ENCODE assay signal across 25 cellular contexts in the genomic region with DNA sequence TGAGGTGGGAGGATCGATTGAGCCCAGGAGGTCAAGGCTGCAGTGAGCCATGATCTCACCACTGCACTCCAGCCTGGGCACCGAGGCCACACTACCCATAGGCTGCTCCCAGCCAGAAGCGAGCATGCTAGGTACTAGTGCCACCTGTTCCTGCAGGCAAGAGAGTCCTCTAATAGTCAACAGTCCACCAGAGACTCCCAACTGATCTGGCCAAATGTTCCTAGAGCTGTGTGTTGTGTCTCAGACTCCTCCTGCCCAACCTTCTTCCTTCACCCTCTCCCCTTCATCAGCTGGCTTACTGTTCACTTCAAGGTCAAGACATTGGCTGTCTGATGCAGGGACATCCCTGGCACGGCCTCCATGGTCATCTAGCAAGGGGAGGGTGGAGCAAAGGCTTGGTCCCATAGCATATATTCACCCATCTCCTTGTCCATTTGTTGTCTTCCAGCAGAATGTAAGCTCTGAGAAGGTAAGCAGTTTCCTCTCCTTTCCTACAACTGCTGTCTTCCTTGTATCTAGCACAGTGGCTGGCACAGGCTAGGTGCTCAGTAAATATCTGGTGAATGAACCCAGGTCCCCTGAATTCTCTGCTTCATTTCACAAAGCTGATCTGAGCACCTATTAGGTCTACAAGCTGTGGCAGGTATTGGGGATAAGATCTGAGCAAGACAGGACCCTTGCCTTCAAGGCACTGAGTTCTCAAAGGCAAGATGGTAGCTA.
"Had no signal": no experiment of that assay in that cellular context is flagged by ENCODE, and none has a peak within 500 bp of the region (broad histone marks: within the 10 kb centered on the region; RNA-seq: fewer than 3 reads in every experiment).

No MANE protein-coding gene starts in this region.

- H3K9me3 ChIP-seq: body of pancreas, lower lobe of right lung, ovary, psoas muscle, upper lobe of right lung had no signal

- H3K36me3 ChIP-seq: cardiac muscle cell, lower lobe of right lung, neural progenitor cell, ovary, upper lobe of right lung had no signal

- H3K4me3 Mint-ChIP-seq: activated B cell treated with CpG ODN at 0.5 μM for 24 hours; activated CD4-positive, alpha-beta T cell treated with anti-CD3 and anti-CD28 coated beads, Interleukin-2, amount 10 ng/mL, durations not matched to agents 24 days and 14 days; activated CD8-positive, alpha-beta T cell treated with anti-CD3 and anti-CD28 coated beads, Interleukin-2, amount 10 ng/mL, durations not matched to agents 7 days and 5 days; activated naive CD8-positive, alpha-beta T cell treated with anti-CD3 and anti-CD28 coated beads, Interleukin-2, amount 50 U/mL, for 24 hours; naive thymus-derived CD4-positive, alpha-beta T cell; neural progenitor cell had no signal

- H3K4me1 ChIP-seq: body of pancreas, lower lobe of right lung, neural progenitor cell, psoas muscle, upper lobe of right lung had no signal

- H3K27me3 ChIP-seq: body of pancreas, cardiac muscle cell, neural progenitor cell, ovary, upper lobe of right lung had no signal

- H2AFZ ChIP-seq: neural progenitor cell had no signal

- H3K27me3 Mint-ChIP-seq: activated naive CD8-positive, alpha-beta T cell treated with anti-CD3 and anti-CD28 coated beads, Interleukin-2, amount 50 U/mL, for 24 hours had no signal

- H3K36me3 Mint-ChIP-seq: naive thymus-derived CD4-positive, alpha-beta T cell; neural progenitor cell had no signal

- DNase-seq: activated B cell treated with CpG ODN at 0.5 μM for 24 hours; activated CD4-positive, alpha-beta T cell treated with anti-CD3 and anti-CD28 coated beads, Interleukin-2, amount 10 ng/mL, durations not matched to agents 24 days and 14 days; activated CD8-positive, alpha-beta T cell treated with anti-CD3 and anti-CD28 coated beads, Interleukin-2, amount 10 ng/mL, durations not matched to agents 7 days and 5 days; activated gamma-delta T cell; activated naive CD4-positive, alpha-beta T cell treated with anti-CD3 and anti-CD28 coated beads, Interleukin-2, amount 50 U/mL, for 16 hours; activated naive CD8-positive, alpha-beta T cell treated with anti-CD3 and anti-CD28 coated beads, Interleukin-2, amount 50 U/mL, for 24 hours; activated T-cell treated with anti-CD3 and anti-CD28 coated beads, Interleukin-2, amount 50 U/mL, for 48 hours; body of pancreas; effector CD4-positive, alpha-beta T cell; foreskin fibroblast; kidney; lower lobe of right lung; naive thymus-derived CD4-positive, alpha-beta T cell; ovary; psoas muscle; right cardiac atrium; stimulated activated CD4-positive, alpha-beta T cell treated with anti-CD3 and anti-CD28 coated beads, Interleukin-12 subunit alpha, Interleukin-12 subunit beta, amount 100 ng/mL, for 4 hours; stimulated activated CD4-positive, alpha-beta T cell treated with anti-CD3 and anti-CD28 coated beads, Interleukin-4, amount 100 ng/mL, for 4 hours; stimulated activated naive CD8-positive, alpha-beta T cell treated with anti-CD3 and anti-CD28 coated beads, Interleukin-15, Interleukin-2, amounts not matched to agents 100 U/mL and 50 U/mL, for 24 hours; T-helper 1 cell; upper lobe of right lung had no signal

- H3K4me2 ChIP-seq: neural progenitor cell had no signal

- H3K27ac Mint-ChIP-seq: activated B cell treated with CpG ODN at 0.5 μM for 24 hours; activated CD4-positive, alpha-beta T cell treated with anti-CD3 and anti-CD28 coated beads, Interleukin-2, amount 10 ng/mL, durations not matched to agents 24 days and 14 days; activated CD8-positive, alpha-beta T cell treated with anti-CD3 and anti-CD28 coated beads, Interleukin-2, amount 10 ng/mL, durations not matched to agents 7 days and 5 days; activated naive CD8-positive, alpha-beta T cell treated with anti-CD3 and anti-CD28 coated beads, Interleukin-2, amount 50 U/mL, for 24 hours; naive thymus-derived CD4-positive, alpha-beta T cell; neural progenitor cell had no signal

- ATAC-seq: activated CD8-positive, alpha-beta T cell treated with anti-CD3 and anti-CD28 coated beads, Interleukin-2, amount 10 ng/mL, durations not matched to agents 7 days and 5 days; activated naive CD8-positive, alpha-beta T cell treated with anti-CD3 and anti-CD28 coated beads, Interleukin-2, amount 50 U/mL, for 24 hours; body of pancreas; lower lobe of right lung; naive thymus-derived CD4-positive, alpha-beta T cell; psoas muscle; right cardiac atrium; stimulated activated naive CD8-positive, alpha-beta T cell treated with anti-CD3 and anti-CD28 coated beads, Interleukin-15, Interleukin-2, amounts not matched to agents 100 U/mL and 50 U/mL, for 24 hours; upper lobe of right lung had no signal

- FAIRE-seq: endometrium, kidney, TTC549 had no signal

- H3K4me3 ChIP-seq: body of pancreas, cardiac muscle cell, lower lobe of right lung, neural progenitor cell, ovary, psoas muscle, upper lobe of right lung had no signal

- H3K27ac ChIP-seq: body of pancreas, cardiac muscle cell, lower lobe of right lung, neural progenitor cell, ovary, psoas muscle, upper lobe of right lung had no signal

- H3K9ac ChIP-seq: neural progenitor cell had no signal

- H3K9me3 Mint-ChIP-seq: activated B cell treated with CpG ODN at 0.5 μM for 24 hours; activated CD4-positive, alpha-beta T cell treated with anti-CD3 and anti-CD28 coated beads, Interleukin-2, amount 10 ng/mL, durations not matched to agents 24 days and 14 days; activated naive CD8-positive, alpha-beta T cell treated with anti-CD3 and anti-CD28 coated beads, Interleukin-2, amount 50 U/mL, for 24 hours; neural progenitor cell had no signal

- H3K4me1 Mint-ChIP-seq: activated B cell treated with CpG ODN at 0.5 μM for 24 hours; activated CD4-positive, alpha-beta T cell treated with anti-CD3 and anti-CD28 coated beads, Interleukin-2, amount 10 ng/mL, durations not matched to agents 24 days and 14 days; activated naive CD8-positive, alpha-beta T cell treated with anti-CD3 and anti-CD28 coated beads, Interleukin-2, amount 50 U/mL, for 24 hours; naive thymus-derived CD4-positive, alpha-beta T cell had no signal
